ENCODE assay signal across 1 cellular context in genomic region chr9:137550241-137550621, GRCh38.
TF ChIP-seq lines count a peak whose summit lies in the region.

PNPLA7 (minus strand) TSS chr9:137550402; CDS start chr9:137550197, 205 bp downstream.

TF ChIP-seq in GM23338, 12 proteins besides CTCF, POLR2A, EP300 and RAD21 (continued from another document):
- TF ChIP-seq, protein P1, sequence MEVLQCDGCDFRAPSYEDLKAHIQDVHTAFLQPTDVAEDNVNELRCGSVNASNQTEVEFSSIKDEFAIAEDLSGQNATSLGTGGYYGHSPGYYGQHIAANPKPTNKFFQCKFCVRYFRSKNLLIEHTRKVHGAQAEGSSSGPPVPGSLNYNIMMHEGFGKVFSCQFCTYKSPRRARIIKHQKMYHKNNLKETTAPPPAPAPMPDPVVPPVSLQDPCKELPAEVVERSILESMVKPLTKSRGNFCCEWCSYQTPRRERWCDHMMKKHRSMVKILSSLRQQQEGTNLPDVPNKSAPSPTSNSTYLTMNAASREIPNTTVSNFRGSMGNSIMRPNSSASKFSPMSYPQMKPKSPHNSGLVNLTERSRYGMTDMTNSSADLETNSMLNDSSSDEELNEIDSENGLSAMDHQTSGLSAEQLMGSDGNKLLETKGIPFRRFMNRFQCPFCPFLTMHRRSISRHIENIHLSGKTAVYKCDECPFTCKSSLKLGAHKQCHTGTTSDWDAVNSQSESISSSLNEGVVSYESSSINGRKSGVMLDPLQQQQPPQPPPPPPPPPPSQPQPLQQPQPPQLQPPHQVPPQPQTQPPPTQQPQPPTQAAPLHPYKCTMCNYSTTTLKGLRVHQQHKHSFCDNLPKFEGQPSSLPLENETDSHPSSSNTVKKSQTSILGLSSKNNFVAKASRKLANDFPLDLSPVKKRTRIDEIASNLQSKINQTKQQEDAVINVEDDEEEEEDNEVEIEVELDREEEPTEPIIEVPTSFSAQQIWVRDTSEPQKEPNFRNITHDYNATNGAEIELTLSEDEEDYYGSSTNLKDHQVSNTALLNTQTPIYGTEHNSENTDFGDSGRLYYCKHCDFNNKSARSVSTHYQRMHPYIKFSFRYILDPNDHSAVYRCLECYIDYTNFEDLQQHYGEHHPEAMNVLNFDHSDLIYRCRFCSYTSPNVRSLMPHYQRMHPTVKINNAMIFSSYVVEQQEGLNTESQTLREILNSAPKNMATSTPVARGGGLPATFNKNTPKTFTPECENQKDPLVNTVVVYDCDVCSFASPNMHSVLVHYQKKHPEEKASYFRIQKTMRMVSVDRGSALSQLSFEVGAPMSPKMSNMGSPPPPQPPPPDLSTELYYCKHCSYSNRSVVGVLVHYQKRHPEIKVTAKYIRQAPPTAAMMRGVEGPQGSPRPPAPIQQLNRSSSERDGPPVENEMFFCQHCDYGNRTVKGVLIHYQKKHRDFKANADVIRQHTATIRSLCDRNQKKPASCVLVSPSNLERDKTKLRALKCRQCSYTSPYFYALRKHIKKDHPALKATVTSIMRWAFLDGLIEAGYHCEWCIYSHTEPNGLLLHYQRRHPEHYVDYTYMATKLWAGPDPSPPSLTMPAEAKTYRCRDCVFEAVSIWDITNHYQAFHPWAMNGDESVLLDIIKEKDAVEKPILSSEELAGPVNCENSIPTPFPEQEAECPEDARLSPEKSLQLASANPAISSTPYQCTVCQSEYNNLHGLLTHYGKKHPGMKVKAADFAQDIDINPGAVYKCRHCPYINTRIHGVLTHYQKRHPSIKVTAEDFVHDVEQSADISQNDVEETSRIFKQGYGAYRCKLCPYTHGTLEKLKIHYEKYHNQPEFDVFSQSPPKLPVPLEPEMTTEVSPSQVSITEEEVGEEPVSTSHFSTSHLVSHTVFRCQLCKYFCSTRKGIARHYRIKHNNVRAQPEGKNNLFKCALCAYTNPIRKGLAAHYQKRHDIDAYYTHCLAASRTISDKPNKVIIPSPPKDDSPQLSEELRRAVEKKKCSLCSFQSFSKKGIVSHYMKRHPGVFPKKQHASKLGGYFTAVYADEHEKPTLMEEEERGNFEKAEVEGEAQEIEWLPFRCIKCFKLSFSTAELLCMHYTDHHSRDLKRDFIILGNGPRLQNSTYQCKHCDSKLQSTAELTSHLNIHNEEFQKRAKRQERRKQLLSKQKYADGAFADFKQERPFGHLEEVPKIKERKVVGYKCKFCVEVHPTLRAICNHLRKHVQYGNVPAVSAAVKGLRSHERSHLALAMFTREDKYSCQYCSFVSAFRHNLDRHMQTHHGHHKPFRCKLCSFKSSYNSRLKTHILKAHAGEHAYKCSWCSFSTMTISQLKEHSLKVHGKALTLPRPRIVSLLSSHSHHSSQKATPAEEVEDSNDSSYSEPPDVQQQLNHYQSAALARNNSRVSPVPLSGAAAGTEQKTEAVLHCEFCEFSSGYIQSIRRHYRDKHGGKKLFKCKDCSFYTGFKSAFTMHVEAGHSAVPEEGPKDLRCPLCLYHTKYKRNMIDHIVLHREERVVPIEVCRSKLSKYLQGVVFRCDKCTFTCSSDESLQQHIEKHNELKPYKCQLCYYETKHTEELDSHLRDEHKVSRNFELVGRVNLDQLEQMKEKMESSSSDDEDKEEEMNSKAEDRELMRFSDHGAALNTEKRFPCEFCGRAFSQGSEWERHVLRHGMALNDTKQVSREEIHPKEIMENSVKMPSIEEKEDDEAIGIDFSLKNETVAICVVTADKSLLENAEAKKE (CRISPR knock-in tag; IDR thresholded peaks at IDR 0.05): no peak
- no peak for TF ChIP-seq POLR2AphosphoS5 (IDR thresholded peaks at IDR 0.05; ENCODE audit: low read depth)
- TF ChIP-seq, protein P2, sequence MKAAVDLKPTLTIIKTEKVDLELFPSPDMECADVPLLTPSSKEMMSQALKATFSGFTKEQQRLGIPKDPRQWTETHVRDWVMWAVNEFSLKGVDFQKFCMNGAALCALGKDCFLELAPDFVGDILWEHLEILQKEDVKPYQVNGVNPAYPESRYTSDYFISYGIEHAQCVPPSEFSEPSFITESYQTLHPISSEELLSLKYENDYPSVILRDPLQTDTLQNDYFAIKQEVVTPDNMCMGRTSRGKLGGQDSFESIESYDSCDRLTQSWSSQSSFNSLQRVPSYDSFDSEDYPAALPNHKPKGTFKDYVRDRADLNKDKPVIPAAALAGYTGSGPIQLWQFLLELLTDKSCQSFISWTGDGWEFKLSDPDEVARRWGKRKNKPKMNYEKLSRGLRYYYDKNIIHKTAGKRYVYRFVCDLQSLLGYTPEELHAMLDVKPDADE (IDR thresholded peaks at IDR 0.05): no peak
- TF ChIP-seq JUNB (IDR thresholded peaks at IDR 0.05; ENCODE audit: unreplicated experiment): no peak
- no peak for TF ChIP-seq NANOG (IDR thresholded peaks at IDR 0.05; ENCODE audit: borderline replicate concordance)
- no peak for TF ChIP-seq STAT1 (IDR thresholded peaks at IDR 0.05; ENCODE audit: unreplicated experiment)
- no peak for TF ChIP-seq EZH2phosphoT487 (IDR thresholded peaks at IDR 0.05; ENCODE audit: unreplicated experiment)
- no peak for TF ChIP-seq ZNF331 (CRISPR knock-in tag; IDR thresholded peaks at IDR 0.05; ENCODE audit: low read depth)
- no peak for TF ChIP-seq ZNF114 (CRISPR knock-in tag; IDR thresholded peaks at IDR 0.05)
- TF ChIP-seq EZH2 (IDR thresholded peaks at IDR 0.05; ENCODE audit: low read depth, unreplicated experiment): no peak
